Comparison of ENCODE assay signal across 38 cellular contexts in the genomic region with DNA sequence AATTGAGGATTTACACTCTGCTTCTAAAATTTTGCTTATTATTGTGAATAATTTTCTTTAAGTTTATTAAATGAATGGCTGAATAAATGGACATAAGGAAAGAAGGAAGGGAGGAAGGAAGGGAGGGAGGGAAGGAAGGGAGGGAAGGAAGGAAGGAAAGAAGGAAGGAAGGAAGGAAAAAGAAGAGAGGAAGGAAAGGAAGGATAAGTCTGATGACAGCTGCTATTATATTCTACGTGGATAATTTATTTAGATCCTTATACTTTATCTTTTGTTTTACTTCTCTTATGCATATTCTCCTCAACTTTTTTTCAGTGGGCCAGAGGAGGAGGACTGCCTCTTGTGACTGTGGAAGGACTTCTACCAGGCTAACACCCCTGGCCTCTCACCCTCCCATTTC. TPM values are rescaled to one million over a fixed set of nuclear protein-coding genes. Genes with fewer than 3 reads are reported as not detected.
"Had no signal": no experiment of that assay in that cellular context is flagged by ENCODE, and none has a peak within 500 bp of the region (broad histone marks: within the 10 kb centered on the region; RNA-seq: fewer than 3 reads in every experiment).

No MANE protein-coding gene starts in this region.

- H3K27ac ChIP-seq: epithelial cell of prostate, gastroesophageal sphincter, VCaP had no signal

- H3K27me3 ChIP-seq: adrenal gland, body of pancreas, esophagus squamous epithelium, gastroesophageal sphincter had no signal

- H3K4me1 ChIP-seq: esophagus squamous epithelium had no signal

- H3K9me3 ChIP-seq: adrenal gland, body of pancreas, esophagus squamous epithelium, gastroesophageal sphincter, heart right ventricle had no signal

- H3K4me1 Mint-ChIP-seq: activated CD4-positive, alpha-beta T cell treated with anti-CD3 and anti-CD28 coated beads, Interleukin-2, amount 10 ng/mL, durations not matched to agents 7 days and 5 days; activated naive CD4-positive, alpha-beta T cell treated with anti-CD3 and anti-CD28 coated beads, Interleukin-2, amount 50 U/mL, for 24 hours; activated naive CD8-positive, alpha-beta T cell treated with anti-CD3 and anti-CD28 coated beads for 36 hours; activated naive CD8-positive, alpha-beta T cell treated with anti-CD3 and anti-CD28 coated beads, Interleukin-2, amount 50 U/mL, for 24 hours; activated T-helper 17 cell treated with anti-CD3 and anti-CD28 coated beads, Interleukin-2, amount 50 U/mL, for 72 hours; WTC11 had no signal

- H3K4me3 ChIP-seq: adrenal gland, body of pancreas, esophagus squamous epithelium, gastroesophageal sphincter, heart right ventricle had no signal

- ATAC-seq: activated CD8-positive, alpha-beta T cell treated with anti-CD3 and anti-CD28 coated beads for 36 hours; activated naive CD8-positive, alpha-beta T cell treated with anti-CD3 and anti-CD28 coated beads, Interleukin-2, amount 50 U/mL, for 24 hours; activated T-cell treated with anti-CD3 and anti-CD28 coated beads, Interleukin-2, amount 50 U/mL, for 4 hours; activated T-helper 17 cell treated with anti-CD3 and anti-CD28 coated beads, Interleukin-2, amount 50 U/mL, for 72 hours; body of pancreas; gastroesophageal sphincter; T-helper 17 cell; WTC11 had no signal

- H3K36me3 ChIP-seq: adrenal gland, esophagus squamous epithelium, gastroesophageal sphincter, heart right ventricle had no signal

- H3K27ac Mint-ChIP-seq: activated CD4-positive, alpha-beta T cell treated with anti-CD3 and anti-CD28 coated beads, Interleukin-2, amount 10 ng/mL, durations not matched to agents 7 days and 5 days; activated CD8-positive, alpha-beta T cell treated with anti-CD3 and anti-CD28 coated beads for 36 hours; activated naive CD4-positive, alpha-beta T cell treated with anti-CD3 and anti-CD28 coated beads, Interleukin-2, amount 50 U/mL, for 24 hours; activated naive CD8-positive, alpha-beta T cell treated with anti-CD3 and anti-CD28 coated beads for 36 hours; activated naive CD8-positive, alpha-beta T cell treated with anti-CD3 and anti-CD28 coated beads, Interleukin-2, amount 50 U/mL, for 24 hours; activated T-helper 17 cell treated with anti-CD3 and anti-CD28 coated beads, Interleukin-2, amount 50 U/mL, for 72 hours; T-helper 17 cell; T-helper 2 cell treated with Interferon-gamma antibody and Interleukin-4, amounts not matched to agents 5 μg/mL and 100 μg/mL, for 36 hours; WTC11 had no signal

- DNase-seq: activated CD4-positive, alpha-beta T cell treated with anti-CD3 and anti-CD28 coated beads for 1 hour; activated CD4-positive, alpha-beta T cell treated with anti-CD3 and anti-CD28 coated beads for 4 hours; activated CD4-positive, alpha-beta T cell treated with anti-CD3 and anti-CD28 coated beads, Interleukin-2, amount 10 ng/mL, durations not matched to agents 7 days and 5 days; activated CD4-positive, alpha-beta T cell treated with anti-CD3 and anti-CD28 coated beads, Interleukin-2, amount 50 U/mL, for 48 hours; activated CD8-positive, alpha-beta memory T cell treated with anti-CD3 and anti-CD28 coated beads for 24 hours; activated CD8-positive, alpha-beta T cell treated with anti-CD3 and anti-CD28 coated beads for 36 hours; activated effector memory CD4-positive, alpha-beta T cell treated with Interleukin-2 at 50 U/mL for 16 hours; activated gamma-delta T cell treated with Interleukin-2 at 50 U/mL for 16 hours; activated naive CD4-positive, alpha-beta T cell treated with Interleukin-2 at 50 U/mL for 16 hours; activated naive CD8-positive, alpha-beta T cell treated with anti-CD3 and anti-CD28 coated beads for 36 hours; activated naive CD8-positive, alpha-beta T cell treated with anti-CD3 and anti-CD28 coated beads, Interleukin-2, amount 50 U/mL, for 24 hours; activated T-cell treated with anti-CD3 and anti-CD28 coated beads, Interleukin-2, amount 50 U/mL, for 4 hours; adrenal gland; amygdala; aorta; body of pancreas; caudate nucleus; cortex of kidney; effector CD8-positive, alpha-beta T cell; esophagus squamous epithelium; foreskin melanocyte; heart right ventricle; T-helper 1 cell; T-helper 17 cell had no signal

- H3K36me3 Mint-ChIP-seq: activated naive CD4-positive, alpha-beta T cell treated with anti-CD3 and anti-CD28 coated beads, Interleukin-2, amount 50 U/mL, for 24 hours; activated naive CD8-positive, alpha-beta T cell treated with anti-CD3 and anti-CD28 coated beads for 36 hours; WTC11 had no signal

- H3K4me3 Mint-ChIP-seq: activated CD4-positive, alpha-beta T cell treated with anti-CD3 and anti-CD28 coated beads, Interleukin-2, amount 10 ng/mL, durations not matched to agents 7 days and 5 days; activated CD8-positive, alpha-beta T cell treated with anti-CD3 and anti-CD28 coated beads for 36 hours; activated naive CD4-positive, alpha-beta T cell treated with anti-CD3 and anti-CD28 coated beads, Interleukin-2, amount 50 U/mL, for 24 hours; activated naive CD8-positive, alpha-beta T cell treated with anti-CD3 and anti-CD28 coated beads for 36 hours; activated naive CD8-positive, alpha-beta T cell treated with anti-CD3 and anti-CD28 coated beads, Interleukin-2, amount 50 U/mL, for 24 hours; activated T-cell treated with anti-CD3 and anti-CD28 coated beads, Interleukin-2, amount 50 U/mL, for 4 hours; activated T-helper 17 cell treated with anti-CD3 and anti-CD28 coated beads, Interleukin-2, amount 50 U/mL, for 72 hours; T-helper 17 cell; T-helper 2 cell treated with Interferon-gamma antibody and Interleukin-4, amounts not matched to agents 5 μg/mL and 100 μg/mL, for 36 hours; WTC11 had no signal

- H3K27me3 Mint-ChIP-seq: activated CD8-positive, alpha-beta T cell treated with anti-CD3 and anti-CD28 coated beads for 36 hours; activated naive CD4-positive, alpha-beta T cell treated with anti-CD3 and anti-CD28 coated beads, Interleukin-2, amount 50 U/mL, for 24 hours; activated naive CD8-positive, alpha-beta T cell treated with anti-CD3 and anti-CD28 coated beads for 36 hours had no signal

- H3K9me3 Mint-ChIP-seq: activated CD4-positive, alpha-beta T cell treated with anti-CD3 and anti-CD28 coated beads, Interleukin-2, amount 10 ng/mL, durations not matched to agents 7 days and 5 days; activated CD8-positive, alpha-beta T cell treated with anti-CD3 and anti-CD28 coated beads for 36 hours; activated naive CD4-positive, alpha-beta T cell treated with anti-CD3 and anti-CD28 coated beads, Interleukin-2, amount 50 U/mL, for 24 hours; activated naive CD8-positive, alpha-beta T cell treated with anti-CD3 and anti-CD28 coated beads for 36 hours; activated naive CD8-positive, alpha-beta T cell treated with anti-CD3 and anti-CD28 coated beads, Interleukin-2, amount 50 U/mL, for 24 hours; activated T-cell treated with anti-CD3 and anti-CD28 coated beads, Interleukin-2, amount 50 U/mL, for 4 hours; activated T-helper 17 cell treated with anti-CD3 and anti-CD28 coated beads, Interleukin-2, amount 50 U/mL, for 72 hours; T-helper 2 cell treated with Interferon-gamma antibody and Interleukin-4, amounts not matched to agents 5 μg/mL and 100 μg/mL, for 36 hours; WTC11 had no signal

RNA-seq across cellular contexts. Expression of a gene that starts 17.4 kb away (rescaled TPM):
- total RNA-seq: activated CD4-positive, alpha-beta T cell treated with anti-CD3 and anti-CD28 coated beads, Interleukin-2, amount 10 ng/mL, durations not matched to agents 7 days and 5 days; activated CD8-positive, alpha-beta T cell treated with anti-CD3 and anti-CD28 coated beads for 36 hours; activated naive CD8-positive, alpha-beta T cell treated with anti-CD3 and anti-CD28 coated beads for 36 hours; activated T-cell treated with anti-CD3 and anti-CD28 coated beads, Interleukin-2, amount 50 U/mL, for 4 hours; activated T-helper 17 cell treated with anti-CD3 and anti-CD28 coated beads, Interleukin-2, amount 50 U/mL, for 72 hours; aorta; chondrocyte; dermis microvascular lymphatic vessel endothelial cell; endothelial cell of umbilical vein; fibroblast of lung; fibroblast of villous mesenchyme; glomerular endothelial cell; heart right ventricle; T-helper 17 cell had no signal
- polyA plus RNA-seq: aorta, endothelial cell of umbilical vein, fibroblast of lung, heart right ventricle had no signal

RNA-seq across cellular contexts. Expression of a gene that starts 34.0 kb away (rescaled TPM):
- total RNA-seq: activated CD4-positive, alpha-beta T cell treated with anti-CD3 and anti-CD28 coated beads, Interleukin-2, amount 10 ng/mL, durations not matched to agents 7 days and 5 days; activated CD8-positive, alpha-beta T cell treated with anti-CD3 and anti-CD28 coated beads for 36 hours; activated naive CD8-positive, alpha-beta T cell treated with anti-CD3 and anti-CD28 coated beads for 36 hours; activated T-cell treated with anti-CD3 and anti-CD28 coated beads, Interleukin-2, amount 50 U/mL, for 4 hours; activated T-helper 17 cell treated with anti-CD3 and anti-CD28 coated beads, Interleukin-2, amount 50 U/mL, for 72 hours; adrenal gland; aorta; body of pancreas; chondrocyte; dermis microvascular lymphatic vessel endothelial cell; endothelial cell of umbilical vein; esophagus squamous epithelium; fibroblast of lung; fibroblast of villous mesenchyme; gastroesophageal sphincter; glomerular endothelial cell; heart right ventricle; T-helper 17 cell; WTC11 had no signal
- polyA plus RNA-seq: adrenal gland, aorta, endothelial cell of umbilical vein, esophagus, fibroblast of lung, heart right ventricle had no signal
